In the genomic region with DNA sequence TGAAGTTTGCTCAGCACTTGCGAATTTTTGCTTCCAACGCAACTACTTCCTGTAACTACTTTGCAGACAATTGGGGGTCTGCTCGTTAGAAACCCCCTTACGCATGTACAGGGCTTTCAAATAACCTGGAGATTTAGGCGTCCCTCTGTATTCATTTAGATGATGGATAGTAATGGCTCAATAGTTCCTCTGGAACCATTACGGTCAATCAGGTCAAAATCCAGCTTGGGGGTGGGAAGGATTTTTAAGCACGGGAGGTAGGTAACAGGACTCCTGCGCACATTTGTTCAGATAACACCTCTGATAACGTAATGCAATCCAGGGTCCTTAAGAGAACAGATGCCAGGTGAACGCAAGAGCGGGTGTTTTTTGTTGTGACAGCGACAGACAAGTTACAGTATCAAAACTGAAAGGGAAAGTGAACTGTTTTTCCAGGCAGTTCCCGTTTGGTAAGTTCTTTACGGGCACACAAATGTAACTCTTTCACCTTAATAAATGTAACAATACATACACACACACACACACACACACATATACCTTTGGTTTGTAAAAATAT, we compare ENCODE assay signal across 8 cellular contexts. TPM values are rescaled to one million over a fixed set of nuclear protein-coding genes. Genes with fewer than 3 reads are reported as not detected.
A peak's percentile ranks its signal among the peaks of the same experiment; 100 is the strongest.
DNase-seq lines count a peak whose midpoint lies in the region; ATAC-seq and TF ChIP-seq lines count a peak whose summit lies in the region.

No MANE protein-coding gene starts in this region.

- H3K36me3 ChIP-seq in SK-N-SH (replicated peaks in 1 of 2; ENCODE audit: control insufficient read depth in 1 of 2, insufficient read depth in 2 of 2, low read length in 1 of 2) (peaks cover 0 to 3% of the 10 kb centered on the region in 2 experiments), body of pancreas (replicated peaks in 1 of 2; ENCODE audit: insufficient read depth in 1 of 2, low read depth in 2 of 2) (no peaks in the 10 kb centered on the region), vagina (no peaks in the 10 kb centered on the region)

- ATAC-seq in SK-N-SH treated with all-trans-retinoic acid at 6 μM for 48 hours (no peak), body of pancreas (no peak)

- TF ChIP-seq RAD21 in SK-N-SH (IDR thresholded peaks at IDR 0.05; ENCODE audit: low read length): no peak

- H3K79me2 ChIP-seq in SK-N-SH (ENCODE audit: insufficient read depth): peaks cover 16% of the 10 kb centered on the region

- peaks cover 11% of the 10 kb centered on the region for H4K20me1 ChIP-seq in SK-N-SH (ENCODE audit: insufficient read depth)

- peaks cover 10% of the 10 kb centered on the region for H3F3A ChIP-seq in SK-N-SH (replicated peaks; ENCODE audit: insufficient read depth)

- H3K27ac ChIP-seq in SK-N-SH (ENCODE audit: low read depth in 2 of 2, low read length in 1 of 2) (peak overlapping the region; percentile 52 to 59; a peak in 3 of 4 replicates), body of pancreas (no peak overlapping the region), vagina (peak overlapping the region; percentile 51)

- peak; percentile 47 for DNase-seq in SK-N-SH
- DNase-seq in NCI-H2029 treated with DMSO at 0.1 percent for 48 hours (lab: John Stamatoyannopoulos, UW): peak; percentile 73
- no peak for DNase-seq in body of pancreas
- peak; percentile 54 to 70 for DNase-seq in lung microvascular endothelial cell (ENCODE audit: low read depth in 2 of 2)
- no peak for DNase-seq in vagina (ENCODE audit: extremely low spot score in 2 of 2)
- DNase-seq in kidney glomerular epithelial cell (lab: John Stamatoyannopoulos, UW): no peak
- no peak for DNase-seq in GOT3 (lab: John Stamatoyannopoulos, UW)

- peak overlapping the region; percentile 52 for H3K9ac ChIP-seq in SK-N-SH

- POLR2A ChIA-PET in SK-N-SH (lab: Yijun Ruan, JAX): no interaction called here

- no peaks in the 10 kb centered on the region for H3K9me3 ChIP-seq in SK-N-SH
- no peaks in the 10 kb centered on the region for H3K9me3 ChIP-seq in body of pancreas
- H3K9me3 ChIP-seq in vagina: no peaks in the 10 kb centered on the region

- TF ChIP-seq CTCF in SK-N-SH (IDR thresholded peaks at IDR 0.05): no peak
- TF ChIP-seq CTCF in body of pancreas (IDR thresholded peaks at IDR 0.05): no peak
- TF ChIP-seq CTCF in vagina (IDR thresholded peaks at IDR 0.05): no peak

- H3K4me3 ChIP-seq in SK-N-SH (ENCODE audit: low read depth in 2 of 2, low read length in 1 of 2): peak overlapping the region; percentile 66 to 76
- H3K4me3 ChIP-seq in body of pancreas: peak overlapping the region; percentile 1 to 8
- peak overlapping the region; percentile 55 to 67 for H3K4me3 ChIP-seq in vagina

- peak overlapping the region; percentile 88 for H2AFZ ChIP-seq in SK-N-SH (ENCODE audit: low read depth)

- no peaks in the 10 kb centered on the region for H3K9me2 ChIP-seq in SK-N-SH

- no peak for TF ChIP-seq EP300 in SK-N-SH (IDR thresholded peaks at IDR 0.05; ENCODE audit: borderline replicate concordance in 1 of 2, low read depth in 1 of 2, low read length in 1 of 2)

- H3K27me3 ChIP-seq in SK-N-SH (ENCODE audit: insufficient read depth) (no peaks in the 10 kb centered on the region), body of pancreas (peaks cover 0 to 19% of the 10 kb centered on the region in 2 donors), vagina (no peaks in the 10 kb centered on the region)

- CTCF ChIA-PET in SK-N-SH (lab: Yijun Ruan, JAX): interaction anchor here (1.0 to 12.7 kb wide), 10 partner anchors 8 to 926 kb away, joined by 3 to 111 read pairs (median 11); no protein-coding TSS in a partner anchor

- WGBS in SK-N-SH (ENCODE audit: low lambda C conversion rate): 6% methylated on average over 14 of the region's 14 CpGs
- 1 to 3% methylated on average over 11 to 14 of the region's 14 CpGs for WGBS in body of pancreas, 2 donors

- peak overlapping the region; percentile 78 for H3K4me2 ChIP-seq in SK-N-SH

- TF ChIP-seq POLR2A in body of pancreas (IDR thresholded peaks at IDR 0.05) (no peak), vagina (IDR thresholded peaks at IDR 0.05) (no peak)

- H3K4me1 ChIP-seq in SK-N-SH (ENCODE audit: control insufficient read depth in 1 of 2, insufficient read depth in 2 of 2, low read depth in 1 of 2, low read length in 1 of 2) (peaks cover 5 to 19% of the 10 kb centered on the region in 2 experiments; a peak in 1 of 4 replicates), body of pancreas (peaks cover 31% of the 10 kb centered on the region), vagina (peaks cover 22% of the 10 kb centered on the region)

- intact Hi-C loops in body of pancreas (cut with DNase I) (loop anchor here (5.0 kb wide), 1 partner anchor 610 kb away; no protein-coding TSS in a partner anchor), vagina (cut with DNase I) (loop anchor here (5.0 to 10.0 kb wide), 2 partner anchors 927 to 975 kb away; no protein-coding TSS in a partner anchor)

TF ChIP-seq in SK-N-SH, 30 proteins besides CTCF, POLR2A, EP300 and RAD21:
- TF ChIP-seq, protein P1, sequence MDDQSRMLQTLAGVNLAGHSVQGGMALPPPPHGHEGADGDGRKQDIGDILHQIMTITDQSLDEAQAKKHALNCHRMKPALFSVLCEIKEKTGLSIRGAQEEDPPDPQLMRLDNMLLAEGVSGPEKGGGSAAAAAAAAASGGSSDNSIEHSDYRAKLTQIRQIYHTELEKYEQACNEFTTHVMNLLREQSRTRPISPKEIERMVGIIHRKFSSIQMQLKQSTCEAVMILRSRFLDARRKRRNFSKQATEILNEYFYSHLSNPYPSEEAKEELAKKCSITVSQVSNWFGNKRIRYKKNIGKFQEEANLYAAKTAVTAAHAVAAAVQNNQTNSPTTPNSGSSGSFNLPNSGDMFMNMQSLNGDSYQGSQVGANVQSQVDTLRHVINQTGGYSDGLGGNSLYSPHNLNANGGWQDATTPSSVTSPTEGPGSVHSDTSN (IDR thresholded peaks at IDR 0.05): 0 out of 2 replicates have a peak, but pooled peaks have one; percentile 7
- TF ChIP-seq MXI1 (IDR thresholded peaks at IDR 0.05; ENCODE audit: low read depth, low read length) (peak; percentile 28; the same call in 1 of the 2 replicates), YY1 (IDR thresholded peaks at IDR 0.05; ENCODE audit: low read depth) (peak; percentile 29; the same call in 1 of the 2 replicates), TCF12 (IDR thresholded peaks at IDR 0.05) (no peak)
- TF ChIP-seq, protein P2, sequence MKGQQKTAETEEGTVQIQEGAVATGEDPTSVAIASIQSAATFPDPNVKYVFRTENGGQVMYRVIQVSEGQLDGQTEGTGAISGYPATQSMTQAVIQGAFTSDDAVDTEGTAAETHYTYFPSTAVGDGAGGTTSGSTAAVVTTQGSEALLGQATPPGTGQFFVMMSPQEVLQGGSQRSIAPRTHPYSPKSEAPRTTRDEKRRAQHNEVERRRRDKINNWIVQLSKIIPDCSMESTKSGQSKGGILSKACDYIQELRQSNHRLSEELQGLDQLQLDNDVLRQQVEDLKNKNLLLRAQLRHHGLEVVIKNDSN (IDR thresholded peaks at IDR 0.05; ENCODE audit: borderline replicate concordance, low read depth): no peak

TF ChIP-seq in SK-N-SH treated with all-trans-retinoic acid at 6 μM for 48 hours, 23 proteins besides CTCF, POLR2A, EP300 and RAD21:
- no peak for TF ChIP-seq PPARA (CRISPR knock-in tag; IDR thresholded peaks at IDR 0.05; ENCODE audit: borderline replicate concordance)
- TF ChIP-seq ZNF565 (CRISPR knock-in tag; conservative IDR thresholded peaks at IDR 0.05; ENCODE audit: low read depth): no peak

RNA-seq across cellular contexts. Expression of a gene that starts 3.7 kb away (rescaled TPM):
- polyA plus RNA-seq in SK-N-SH (2012; rRNA removed): 48.7 and 76.6 TPM in 2 replicates
- polyA plus RNA-seq in SK-N-SH (2012; cell fraction: cytosol; rRNA removed): 32.1 and 46.4 TPM in 2 replicates
- 128 and 152 TPM in 2 replicates for polyA plus RNA-seq in SK-N-SH (2012; cell fraction: nucleus; rRNA removed)
- 1 to 10 TPM; 2.1 to 5.3 TPM for total RNA-seq in body of pancreas
- 0.65 and 1.6 TPM in 2 replicates for total RNA-seq in lung microvascular endothelial cell
- 5.9 TPM for total RNA-seq in vagina

Comparison
In these comparisons a context has a peak if more than half of its experiments do, and no peak if none do; other contexts are left out.
1. DNase-seq: peak in SK-N-SH (single experiment), NCI-H2029 treated with DMSO at 0.1 percent for 48 hours (single experiment) and lung microvascular endothelial cell (2 of 2); none in body of pancreas (0 of 4), vagina (0 of 2), kidney glomerular epithelial cell (single experiment) and GOT3 (single experiment).
2. H3K27ac ChIP-seq: peak in SK-N-SH (2 of 2) and vagina (single experiment); none in body of pancreas (0 of 4).
3. H3K4me3 ChIP-seq: peak in every context shown above with its lines; median percentile 71 in SK-N-SH; 61 in vagina; 4 in body of pancreas.